In genomic region chr19:47469419-47469700, GRCh38 we compare ENCODE assay signal across 17 cellular contexts. TPM values are rescaled to one million over a fixed set of nuclear protein-coding genes. Genes with fewer than 3 reads are reported as not detected.
DNase-seq lines count a peak whose midpoint lies in the region; FAIRE-seq and TF ChIP-seq lines count a peak whose summit lies in the region.
"Had no signal": no experiment of that assay in that cellular context is flagged by ENCODE, and none has a peak within 500 bp of the region (broad histone marks: within the 10 kb centered on the region; RNA-seq: fewer than 3 reads in every experiment).

No MANE protein-coding gene starts in this region.

- peak overlapping the region; percentile 16 to 86 (median 84) for H3K27ac ChIP-seq in sigmoid colon

- TF ChIP-seq CTCF in sigmoid colon (IDR thresholded peaks at IDR 0.05): no peak
- no peak for TF ChIP-seq CTCF in foreskin fibroblast (IDR thresholded peaks at IDR 0.05; ENCODE audit: low read depth, low read length)

- no peak for TF ChIP-seq EP300 in sigmoid colon (IDR thresholded peaks at IDR 0.05)

- 8 to 16% methylated on average over 5 of the region's 5 CpGs for WGBS in sigmoid colon, 2 donors

- H3K36me3 ChIP-seq in H7 (replicated peaks; ENCODE audit: control insufficient read depth, insufficient read depth, low read length) (no peaks in the 10 kb centered on the region), sigmoid colon (peaks cover 0 to 10% (median 0%) of the 10 kb centered on the region in 4 donors)
- H3K36me3 ChIP-seq: HAP-1, MG63 had no signal

- no peaks in the 10 kb centered on the region for H3K9me3 ChIP-seq in sigmoid colon
- H3K9me3 ChIP-seq: HAP-1, MG63 had no signal

- peaks cover 0 to 48% (median 40%) of the 10 kb centered on the region in 4 donors for H3K4me1 ChIP-seq in sigmoid colon
- H3K4me1 ChIP-seq: HAP-1 had no signal

- no peak for TF ChIP-seq POLR2A in sigmoid colon (IDR thresholded peaks at IDR 0.05)

- H3K4me3 ChIP-seq in H7 (ENCODE audit: insufficient read depth, low read depth, low read length) (no peak overlapping the region), sigmoid colon (peak overlapping the region in 3 of 4 donors; percentile 13 to 73 (median 71)), foreskin fibroblast (ENCODE audit: low read depth in 1 of 2, low read length in 2 of 2) (no peak overlapping the region)
- H3K4me3 ChIP-seq: HAP-1, MG63 had no signal

- FAIRE-seq in RCC 7860 (lab: Jason Lieb, UNC): no peak
- FAIRE-seq: GM12892 had no signal

- H3K27me3 ChIP-seq in H7 (ENCODE audit: control insufficient read depth, insufficient read depth, low read length) (peaks cover 22% of the 10 kb centered on the region), sigmoid colon (peaks cover 0 to 9% (median 0%) of the 10 kb centered on the region in 3 donors)

- peak; percentile 48 for DNase-seq in H7
- peak; percentile 47 for DNase-seq in cerebellar cortex (ENCODE audit: low spot score)
- DNase-seq in islet precursor cell: peak; percentile 47
- DNase-seq in sigmoid colon: no peak
- DNase-seq in RCC 7860 (ENCODE audit: low spot score): no peak
- no peak for DNase-seq in RPMI8226
- DNase-seq in foreskin fibroblast: no peak
- DNase-seq in NCI-H1417 (lab: John Stamatoyannopoulos, UW): no peak
- DNase-seq: CD8-positive, alpha-beta memory T cell; Kasumi-1; MG63; NCI-H1048; NCI-H2081 treated with DMSO at 0.1 percent for 48 hours; NCI-H510A treated with DMSO at 0.1 percent for 48 hours; NCI-H774 had no signal

- intact Hi-C loops in sigmoid colon (cut with DNase I): no loop called here

RNA-seq across cellular contexts. Expression of gene SLC8A2, which starts 2.3 kb away (rescaled TPM):
- total RNA-seq in H7 (2014; rRNA removed; shearing (Covaris generic)): 6.7 and 10.3 TPM in 2 replicates
- 10 to 100 TPM in 2 of 4 donors, 1 to 10 TPM in 2; 5.9 to 39.9 (median 19.0) TPM for total RNA-seq in sigmoid colon
- 1 to 10 TPM in 1 of 3 donors, not detected in 2; 1.1 TPM for polyA plus RNA-seq in sigmoid colon
- total RNA-seq: CD8-positive, alpha-beta memory T cell had no signal
- polyA plus RNA-seq: CD8-positive, alpha-beta memory T cell had no signal

RNA-seq across cellular contexts. Expression of gene KPTN, which starts 14.7 kb away (rescaled TPM):
- total RNA-seq in H7 (2014; rRNA removed; shearing (Covaris generic)): 9.9 and 10.5 TPM in 2 replicates
- total RNA-seq in sigmoid colon: 10 to 100 TPM in 1 of 4 donors, 1 to 10 TPM in 3; 4.4 to 10.0 (median 4.7) TPM
- polyA plus RNA-seq in sigmoid colon: 10 to 100 TPM in 1 of 3 donors, 1 to 10 TPM in 2; 4.8 to 12.2 (median 8.1) TPM

RNA-seq across cellular contexts. Expression of gene NAPA, which starts 45.5 kb away (rescaled TPM):
- 82.1 and 98.3 TPM in 2 replicates for total RNA-seq in H7 (2014; rRNA removed; shearing (Covaris generic))
- 100 to 1,000 TPM in 1 of 4 donors, 10 to 100 TPM in 3; 84.9 to 167 (median 91.8) TPM for total RNA-seq in sigmoid colon
- 100 to 1,000 TPM in 2 of 3 donors, 10 to 100 TPM in 1; 94.2 to 139 (median 109) TPM for polyA plus RNA-seq in sigmoid colon

RNA-seq across cellular contexts. Expression of gene MEIS3, which starts 50.0 kb away (rescaled TPM):
- total RNA-seq in H7 (2014; rRNA removed; shearing (Covaris generic)): 87.0 and 134 TPM in 2 replicates
- 10 to 100 TPM; 11.8 to 19.4 (median 13.4) TPM for total RNA-seq in sigmoid colon
- polyA plus RNA-seq in sigmoid colon: 1 to 10 TPM in 2 of 3 donors, under 1 TPM in 1; 0.92 to 7.6 (median 7.2) TPM
- total RNA-seq: CD8-positive, alpha-beta memory T cell had no signal
- polyA plus RNA-seq: CD8-positive, alpha-beta memory T cell had no signal

Comparison
In these comparisons a context has a peak if more than half of its experiments do, and no peak if none do; other contexts are left out.
1. DNase-seq: peak in H7 (single experiment), cerebellar cortex (single experiment) and islet precursor cell (single experiment); none in sigmoid colon (single experiment), RCC 7860 (single experiment), RPMI8226 (single experiment), foreskin fibroblast (0 of 2) and NCI-H1417 (0 of 3).
2. H3K4me3 ChIP-seq: peak in sigmoid colon (3 of 4); none in H7 (single experiment) and foreskin fibroblast (0 of 2).